6 cellular contexts compared by ENCODE assay signal in genomic region chr7:22709062-22709829, GRCh38. TPM values are rescaled to one million over a fixed set of nuclear protein-coding genes. Genes with fewer than 3 reads are reported as not detected.
"Had no signal": no experiment of that assay in that cellular context is flagged by ENCODE, and none has a peak within 500 bp of the region (broad histone marks: within the 10 kb centered on the region; RNA-seq: fewer than 3 reads in every experiment).

No MANE protein-coding gene starts in this region.

RNA-seq across cellular contexts. Expression of gene IL6, which starts 17.8 kb away (rescaled TPM):
- total RNA-seq: frontal cortex, left lobe of liver, occipital lobe, skeletal muscle tissue, temporal lobe had no signal
- polyA plus RNA-seq: immature natural killer cell had no signal
